In genomic region chr15:64443747-64444621, GRCh38 we compare ENCODE assay signal across 9 cellular contexts. TPM values are rescaled to one million over a fixed set of nuclear protein-coding genes. Genes with fewer than 3 reads are reported as not detected.
DNase-seq lines count a peak whose midpoint lies in the region; ATAC-seq and TF ChIP-seq lines count a peak whose summit lies in the region.
"Had no signal": no experiment of that assay in that cellular context is flagged by ENCODE, and none has a peak within 500 bp of the region (broad histone marks: within the 10 kb centered on the region; RNA-seq: fewer than 3 reads in every experiment).

No MANE protein-coding gene starts in this region.

- no peak overlapping the region for H3K27ac ChIP-seq in colonic mucosa

- no peaks in the 10 kb centered on the region for H3K27me3 Mint-ChIP-seq in activated CD4-positive, alpha-beta T cell treated with anti-CD3 and anti-CD28 coated beads, Interleukin-2, amount 10 ng/mL, durations not matched to agents 24 days and 14 days
- no peaks in the 10 kb centered on the region for H3K27me3 Mint-ChIP-seq in activated T-helper 17 cell treated with anti-CD3 and anti-CD28 coated beads, Interleukin-2, amount 50 U/mL, for 72 hours

- H3K4me3 Mint-ChIP-seq in activated CD4-positive, alpha-beta T cell treated with anti-CD3 and anti-CD28 coated beads, Interleukin-2, amount 10 ng/mL, durations not matched to agents 24 days and 14 days, result peak overlapping the region; percentile 76
- peak overlapping the region; percentile 58 for H3K4me3 Mint-ChIP-seq in activated T-helper 17 cell treated with anti-CD3 and anti-CD28 coated beads, Interleukin-2, amount 50 U/mL, for 72 hours

- H3K36me3 ChIP-seq in colonic mucosa, result no peaks in the 10 kb centered on the region

- no peaks in the 10 kb centered on the region for H3K27me3 ChIP-seq in colonic mucosa

- DNase-seq in activated CD4-positive, alpha-beta T cell treated with anti-CD3 and anti-CD28 coated beads, Interleukin-2, amount 10 ng/mL, durations not matched to agents 24 days and 14 days, result peak; percentile 70
- no peak for DNase-seq in activated CD4-positive, alpha-beta T cell treated with anti-CD3 and anti-CD28 coated beads for 1 hour
- DNase-seq in left lobe of liver (ENCODE audit: low spot score), result no peak
- no peak for DNase-seq in DMS153 treated with DMSO at 0.1 percent for 48 hours (lab: John Stamatoyannopoulos, UW; ENCODE audit: unreplicated experiment)
- DNase-seq in nucleus accumbens (lab: John Stamatoyannopoulos, UW), result no peak
- no peak for DNase-seq in colonic mucosa
- DNase-seq: DND-41 had no signal

- no peaks in the 10 kb centered on the region for H3K9me3 ChIP-seq in colonic mucosa

- H3K36me3 Mint-ChIP-seq in activated CD4-positive, alpha-beta T cell treated with anti-CD3 and anti-CD28 coated beads, Interleukin-2, amount 10 ng/mL, durations not matched to agents 24 days and 14 days (ENCODE audit: low read depth), result peaks cover 30% of the 10 kb centered on the region
- H3K36me3 Mint-ChIP-seq in activated T-helper 17 cell treated with anti-CD3 and anti-CD28 coated beads, Interleukin-2, amount 50 U/mL, for 72 hours (ENCODE audit: low read depth), result peaks cover 64% of the 10 kb centered on the region

- ATAC-seq in HG02981 (IDR thresholded peaks at IDR 0.05; ENCODE audit: unreplicated experiment), result peak; percentile 55
- ATAC-seq in activated T-helper 17 cell treated with anti-CD3 and anti-CD28 coated beads, Interleukin-2, amount 50 U/mL, for 72 hours (replicated peaks), result peak; percentile 93
- ATAC-seq in left lobe of liver, result peak; percentile 48

- H3K9ac ChIP-seq in colonic mucosa (ENCODE audit: low read depth in 2 of 2, low read length in 2 of 2), result no peak overlapping the region

- H3K4me1 ChIP-seq in colonic mucosa, result no peaks in the 10 kb centered on the region

- H3K4me1 Mint-ChIP-seq in activated CD4-positive, alpha-beta T cell treated with anti-CD3 and anti-CD28 coated beads, Interleukin-2, amount 10 ng/mL, durations not matched to agents 24 days and 14 days, result peaks cover 40% of the 10 kb centered on the region
- H3K4me1 Mint-ChIP-seq in activated T-helper 17 cell treated with anti-CD3 and anti-CD28 coated beads, Interleukin-2, amount 50 U/mL, for 72 hours, result peaks cover 29% of the 10 kb centered on the region

- H3K4me3 ChIP-seq in colonic mucosa, result no peak overlapping the region

- intact Hi-C loops in activated CD4-positive, alpha-beta T cell treated with anti-CD3 and anti-CD28 coated beads, Interleukin-2, amount 10 ng/mL, durations not matched to agents 24 days and 14 days (cut with micrococcal nuclease), result loop anchor here (1.0 to 5.0 kb wide), 7 partner anchors 14 to 448 kb away; partner anchors contain the start of gene ZNF609
- intact Hi-C loops in colonic mucosa (cut with DNase I), result no loop called here

- peaks cover 7% of the 10 kb centered on the region for H3K9me3 Mint-ChIP-seq in activated CD4-positive, alpha-beta T cell treated with anti-CD3 and anti-CD28 coated beads, Interleukin-2, amount 10 ng/mL, durations not matched to agents 24 days and 14 days
- no peaks in the 10 kb centered on the region for H3K9me3 Mint-ChIP-seq in activated T-helper 17 cell treated with anti-CD3 and anti-CD28 coated beads, Interleukin-2, amount 50 U/mL, for 72 hours

- peak overlapping the region; percentile 94 for H3K27ac Mint-ChIP-seq in activated CD4-positive, alpha-beta T cell treated with anti-CD3 and anti-CD28 coated beads, Interleukin-2, amount 10 ng/mL, durations not matched to agents 24 days and 14 days
- H3K27ac Mint-ChIP-seq in activated T-helper 17 cell treated with anti-CD3 and anti-CD28 coated beads, Interleukin-2, amount 50 U/mL, for 72 hours, result peak overlapping the region; percentile 80

- TF ChIP-seq CTCF in colonic mucosa (IDR thresholded peaks at IDR 0.05), result no peak

RNA-seq across cellular contexts. Expression of gene ZNF609, which starts 16.4 kb away (rescaled TPM):
- 62.4 and 63.9 TPM in 2 replicates for total RNA-seq in activated CD4-positive, alpha-beta T cell treated with anti-CD3 and anti-CD28 coated beads, Interleukin-2, amount 10 ng/mL, durations not matched to agents 24 days and 14 days
- 10 to 100 TPM; 27.3 to 41.2 TPM for total RNA-seq in activated T-helper 17 cell treated with anti-CD3 and anti-CD28 coated beads, Interleukin-2, amount 50 U/mL, for 72 hours
- total RNA-seq in left lobe of liver (16.3 TPM), colonic mucosa (10 to 100 TPM; 24.5 to 24.8 TPM)

RNA-seq across cellular contexts. Expression of gene TRIP4, which starts 56.3 kb away (rescaled TPM):
- 21.1 and 23.9 TPM in 2 replicates for total RNA-seq in activated CD4-positive, alpha-beta T cell treated with anti-CD3 and anti-CD28 coated beads, Interleukin-2, amount 10 ng/mL, durations not matched to agents 24 days and 14 days
- 10 to 100 TPM; 26.6 to 26.7 TPM for total RNA-seq in activated T-helper 17 cell treated with anti-CD3 and anti-CD28 coated beads, Interleukin-2, amount 50 U/mL, for 72 hours
- total RNA-seq in left lobe of liver (8.5 TPM), colonic mucosa (10 to 100 TPM; 28.0 to 32.4 TPM)
